8 cellular contexts compared by ENCODE assay signal in genomic region chr9:107282268-107282667, GRCh38. TPM values are rescaled to one million over a fixed set of nuclear protein-coding genes. Genes with fewer than 3 reads are reported as not detected.
A peak's percentile ranks its signal among the peaks of the same experiment; 100 is the strongest.
DNase-seq lines count a peak whose midpoint lies in the region; ATAC-seq, FAIRE-seq and TF ChIP-seq lines count a peak whose summit lies in the region.

No MANE protein-coding gene starts in this region.

- intact Hi-C loops in ovary (cut with DNase I) = no loop called here

- no peak overlapping the region for H4K5ac ChIP-seq in H1 (ENCODE audit: insufficient read length, low read depth, low read length)

- peaks cover 8% of the 10 kb centered on the region for H3K23me2 ChIP-seq in H1 (ENCODE audit: low read depth, low read length)

- no peak overlapping the region for H2AK5ac ChIP-seq in H1 (ENCODE audit: low read depth, low read length)

- no peak overlapping the region for H2BK120ac ChIP-seq in H1 (replicated peaks; ENCODE audit: low read depth, low read length)

- no peak overlapping the region for H2BK15ac ChIP-seq in H1 (ENCODE audit: low read length)

- 0 out of 2 replicates have a peak overlapping the region, but pooled peaks have one; percentile 63 for H2AFZ ChIP-seq in H1 (ENCODE audit: low read length)

- H3K27me3 ChIP-seq in H1 (replicated peaks in 1 of 4; ENCODE audit: control insufficient read depth in 3 of 4, extremely low read depth in 1 of 4, insufficient read depth in 3 of 4, low read length in 3 of 4) = no peaks in the 10 kb centered on the region
- no peaks in the 10 kb centered on the region for H3K27me3 ChIP-seq in ovary

- no peak for FAIRE-seq in H1 (lab: Jason Lieb, UNC)

- peak overlapping the region; percentile 96; the same call in 1 of the 2 replicates for H3K18ac ChIP-seq in H1 (ENCODE audit: extremely low read depth, low read length)

- no peak overlapping the region for H3K23ac ChIP-seq in H1 (ENCODE audit: insufficient read length)

- DNase-seq in OCI-M1 (lab: John Stamatoyannopoulos, UW) (peak; percentile 36), H1 (ENCODE audit: low read depth in 1 of 2, low spot score in 2 of 2) (no peak), ovary (peak in 1 of 5 donors; percentile 24), NCI-H2029 treated with DMSO at 0.1 percent for 48 hours (lab: John Stamatoyannopoulos, UW) (no peak), ACHN (no peak)

- H3K9ac ChIP-seq in H1 (replicated peaks in 1 of 4; ENCODE audit: extremely low read depth in 1 of 4, low read depth in 3 of 4, low read length in 3 of 4) = peak overlapping the region; percentile 82 to 93 (median 84)

- no peak overlapping the region for H3K14ac ChIP-seq in H1 (ENCODE audit: insufficient read length)

- H3K9me3 ChIP-seq in H1 (ENCODE audit: insufficient read depth in 2 of 2, low read depth in 1 of 2, low read length in 1 of 2) = no peaks in the 10 kb centered on the region
- H3K9me3 ChIP-seq in ovary = no peaks in the 10 kb centered on the region

- TF ChIP-seq CTCF in 22Rv1 (IDR thresholded peaks at IDR 0.05) = no peak
- TF ChIP-seq CTCF in H1 (IDR thresholded peaks at IDR 0.05; ENCODE audit: control extremely low read depth in 1 of 3, insufficient read depth in 1 of 3, low read depth in 1 of 3, low read length in 3 of 3) = no peak
- no peak for TF ChIP-seq CTCF in ovary (IDR thresholded peaks at IDR 0.05)

- H2BK20ac ChIP-seq in H1 (ENCODE audit: low read length) = no peak overlapping the region

- TF ChIP-seq POLR2A in H1 (IDR thresholded peaks at IDR 0.05; ENCODE audit: control extremely low read depth in 1 of 2, low read depth in 2 of 2, low read length in 2 of 2) (no peak), ovary (IDR thresholded peaks at IDR 0.05) (no peak)

- CTCF ChIA-PET in H1 (lab: Charles Lee; ENCODE audit: partially characterized antibody) = interaction anchor here (0.8 to 2.2 kb wide), 3 partner anchors 59 to 90 kb away, joined by 3 to 11 read pairs (median 4); no protein-coding TSS in a partner anchor

- H3K4me3 ChIP-seq in H1 (ENCODE audit: extremely low read depth in 1 of 4, insufficient read depth in 2 of 4, low read depth in 3 of 4, low read length in 4 of 4) (peak overlapping the region; percentile 72 to 86 (median 80)), ovary (peak overlapping the region; percentile 59)

- POLR2A ChIA-PET in H1 (lab: Charles Lee; ENCODE audit: partially characterized antibody) = interaction anchor here (0.9 to 2.2 kb wide), 3 partner anchors 8 to 32 kb away, joined by 3 to 10 read pairs (median 3); no protein-coding TSS in a partner anchor

- peak overlapping the region; percentile 92 to 96 for H3K4me2 ChIP-seq in H1 (ENCODE audit: insufficient read depth in 1 of 2, low read depth in 2 of 2, low read length in 2 of 2)

- TF ChIP-seq EP300 in H1 (IDR thresholded peaks at IDR 0.05; ENCODE audit: borderline replicate concordance in 1 of 2, low read depth in 2 of 2, low read length in 2 of 2) (no peak), ovary (IDR thresholded peaks at IDR 0.05) (no peak)

- H3K27ac ChIP-seq in 22Rv1 = peak overlapping the region; percentile 94
- peak overlapping the region; percentile 80 for H3K27ac ChIP-seq in H1 (ENCODE audit: low read depth, low read length)
- peak overlapping the region in 1 of 2 donors; percentile 71 for H3K27ac ChIP-seq in ovary

- H3K36me3 ChIP-seq in H1 (ENCODE audit: control insufficient read depth in 2 of 4, insufficient read depth in 4 of 4, low read length in 3 of 4) (no peaks in the 10 kb centered on the region; a peak in 1 of 8 replicates), ovary (no peaks in the 10 kb centered on the region)

- peaks cover 6 to 8% of the 10 kb centered on the region in 2 experiments for H4K20me1 ChIP-seq in H1 (replicated peaks in 1 of 2; ENCODE audit: control insufficient read depth in 1 of 2, insufficient read depth in 2 of 2, low read length in 2 of 2)

- H4K91ac ChIP-seq in H1 (replicated peaks; ENCODE audit: insufficient read length, low read length) = no peak overlapping the region

- no peaks in the 10 kb centered on the region for H3K79me1 ChIP-seq in H1 (ENCODE audit: low read depth, low read length)

- in situ Hi-C loops in ACHN (cut with HindIII; ENCODE audit: low pct_ligation_motif_present, low pct_unique_long_range_greater_than_20kb, low sequenced_read_pairs) = no loop called here

- peaks cover 27 to 40% of the 10 kb centered on the region in 2 experiments for H3K79me2 ChIP-seq in H1 (ENCODE audit: control insufficient read depth in 1 of 2, insufficient read depth in 2 of 2, low read length in 2 of 2)

- no peak overlapping the region for H4K8ac ChIP-seq in H1 (ENCODE audit: extremely low read depth, insufficient read depth, low read length)

- peak overlapping the region; percentile 60; the same call in 1 of the 2 replicates for H2BK5ac ChIP-seq in H1 (ENCODE audit: low read depth, low read length)

- 0 out of 2 replicates have a peak overlapping the region, but pooled peaks have one; percentile 60 for H2BK12ac ChIP-seq in H1 (ENCODE audit: low read depth, low read length)

- no peak for TF ChIP-seq RAD21 in H1 (IDR thresholded peaks at IDR 0.05 in 1 of 2, conservative IDR thresholded peaks at IDR 0.05 in 1 of 2; ENCODE audit: low read depth in 2 of 2, low read length in 2 of 2)

- ATAC-seq in GM21367 (IDR thresholded peaks at IDR 0.05; ENCODE audit: unreplicated experiment) (peak; percentile 1), GM18861 (IDR thresholded peaks at IDR 0.05; ENCODE audit: unreplicated experiment) (no peak)

- WGBS in H1 (ENCODE audit: extremely low coverage in 1 of 2, insufficient coverage in 1 of 2, insufficient read length in 1 of 2, insufficient replicate concordance in 2 of 2, low coverage in 1 of 2, low lambda C conversion rate in 2 of 2, missing lambda C conversion rate in 1 of 2), 2 experiments = 14% methylated on average over 9 of the region's 9 CpGs; no CpG with 5 or more reads in 1 of the 2 experiments
- WGBS in ovary, 3 donors = 3 to 6% (median 6%) methylated on average over 9 of the region's 9 CpGs

- peak overlapping the region; percentile 70 for H3K56ac ChIP-seq in H1 (replicated peaks; ENCODE audit: insufficient read length, low read depth, low read length)

- H3K4ac ChIP-seq in H1 (replicated peaks; ENCODE audit: insufficient read length, low read depth, low read length) = no peak overlapping the region

- H3K4me1 ChIP-seq in H1 (replicated peaks in 1 of 4; ENCODE audit: control insufficient read depth in 3 of 4, insufficient read depth in 4 of 4, low read length in 3 of 4) = peaks cover 0 to 7% (median 1%) of the 10 kb centered on the region in 4 experiments; a peak in 3 of 7 replicates
- peaks cover 2% of the 10 kb centered on the region for H3K4me1 ChIP-seq in ovary (ENCODE audit: insufficient read depth)

TF ChIP-seq in H1, 55 proteins besides CTCF, POLR2A, EP300 and RAD21 (continues in another document):
- TF ChIP-seq GABPA (IDR thresholded peaks at IDR 0.05; ENCODE audit: borderline replicate concordance, insufficient read depth, low read length) (no peak), PHF8 (conservative IDR thresholded peaks at IDR 0.05; ENCODE audit: low read depth, low read length) (no peak), CEBPB (IDR thresholded peaks at IDR 0.05; ENCODE audit: low read depth, low read length) (no peak), JUND (IDR thresholded peaks at IDR 0.05; ENCODE audit: low read length) (no peak), ATF3 (IDR thresholded peaks at IDR 0.05; ENCODE audit: insufficient read depth, low read depth, low read length) (no peak), SIRT6 (IDR thresholded peaks at IDR 0.05; ENCODE audit: low read length) (no peak), CREB1 (IDR thresholded peaks at IDR 0.05) (no peak), SP4 (IDR thresholded peaks at IDR 0.05; ENCODE audit: low read length) (no peak), SRF (IDR thresholded peaks at IDR 0.05; ENCODE audit: low read depth, low read length) (no peak), KDM4A (IDR thresholded peaks at IDR 0.05; ENCODE audit: low read depth, low read length, severe bottlenecking) (no peak), EZH2 (IDR thresholded peaks at IDR 0.05; ENCODE audit: low read depth, low read length, severe bottlenecking) (no peak), EGR1 (IDR thresholded peaks at IDR 0.05; ENCODE audit: borderline replicate concordance, low read depth, low read length) (no peak), USF2 (IDR thresholded peaks at IDR 0.05; ENCODE audit: low read length) (no peak), NANOG (IDR thresholded peaks at IDR 0.05; ENCODE audit: insufficient read depth, low read depth, low read length, poor library complexity, severe bottlenecking) (no peak), HDAC6 (IDR thresholded peaks at IDR 0.05; ENCODE audit: low read depth, low read length) (no peak), RBBP5 (IDR thresholded peaks at IDR 0.05; ENCODE audit: borderline replicate concordance, low read depth, low read length) (no peak), SP2 (IDR thresholded peaks at IDR 0.05; ENCODE audit: low read length) (no peak), MAX (IDR thresholded peaks at IDR 0.05) (no peak)

RNA-seq across cellular contexts. Expression of gene RAD23B, which starts 0.8 kb away (rescaled TPM):
- 162 and 165 TPM in 2 replicates for total RNA-seq in H1 (2021; fragmentation: NEBNext Ultra II Directional; extraction: Animal tissue kit (Norgen Biotek cat#: 25700))
- polyA plus RNA-seq in H1 (2011; rRNA removed) (91.9 and 97.1 TPM in 2 replicates), ovary (10 to 100 TPM; 42.8 to 80.1 TPM)
- polyA plus RNA-seq in H1 (2011; cell fraction: cytosol; rRNA removed) = 131 TPM
- 107 TPM for polyA plus RNA-seq in H1 (2011; cell fraction: nucleus; rRNA removed)
- polyA plus RNA-seq in H1 (2012, experiment 1 of 2) = 92.8 to 135 TPM (median 97.9 TPM) in 4 replicates
- 18.8 TPM for polyA plus RNA-seq in H1 (2012, experiment 2 of 2)
- polyA plus RNA-seq in H1 (2013, experiment 1 of 2) = 113 TPM
- polyA plus RNA-seq in H1 (2013, experiment 2 of 2) = 121 TPM
- polyA minus RNA-seq in H1 (2011; rRNA and poly(A)+ RNA removed) = 183 and 188 TPM in 2 replicates
- 187 TPM for polyA minus RNA-seq in H1 (2011; cell fraction: cytosol; rRNA and poly(A)+ RNA removed)
- 75.9 TPM for polyA minus RNA-seq in H1 (2011; cell fraction: nucleus; rRNA and poly(A)+ RNA removed)
- 100 to 1,000 TPM in 1 of 7 donors, 10 to 100 TPM in 6; 48.9 to 101 (median 89.5) TPM for total RNA-seq in ovary
